2 cellular contexts compared by ENCODE assay signal in the genomic region with DNA sequence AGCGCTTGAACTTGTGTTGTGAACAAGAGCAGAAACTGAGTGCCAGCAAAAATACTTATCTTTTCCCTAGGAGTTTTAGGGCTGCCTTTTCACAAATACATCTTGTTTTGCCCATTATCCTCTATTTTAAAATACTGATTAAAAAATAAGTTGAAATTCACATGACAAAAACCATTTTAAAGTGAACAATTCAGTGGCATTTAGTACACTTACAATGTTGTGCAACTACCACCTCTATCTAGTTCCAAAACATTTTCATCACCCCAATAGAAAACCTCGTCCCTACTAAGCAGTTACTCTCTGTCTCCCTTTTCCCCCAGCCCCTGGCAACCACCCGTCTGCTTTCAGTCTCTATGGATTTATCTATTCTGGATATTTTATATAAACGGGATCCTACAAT.
TF ChIP-seq lines count a peak whose summit lies in the region.

No MANE protein-coding gene starts in this region.

TF ChIP-seq in A549, 52 proteins besides CTCF, POLR2A, EP300 and RAD21:
- TF ChIP-seq HOXB5 (CRISPR knock-in tag; IDR thresholded peaks at IDR 0.05) = no peak
- no peak for TF ChIP-seq TP53 (CRISPR knock-in tag; IDR thresholded peaks at IDR 0.05)
- no peak for TF ChIP-seq ESRRA (IDR thresholded peaks at IDR 0.05; ENCODE audit: borderline replicate concordance, low read length)
- TF ChIP-seq POLR2AphosphoS2 (conservative IDR thresholded peaks at IDR 0.05; ENCODE audit: low read length) = no peak
- TF ChIP-seq MAFK (IDR thresholded peaks at IDR 0.05; ENCODE audit: partially characterized antibody) = no peak
- TF ChIP-seq SMC3 (IDR thresholded peaks at IDR 0.05) = no peak
- no peak for TF ChIP-seq CEBPB (IDR thresholded peaks at IDR 0.05)

TF ChIP-seq in IMR-90, 13 proteins besides CTCF, POLR2A, EP300 and RAD21:
- TF ChIP-seq CEBPB (IDR thresholded peaks at IDR 0.05; ENCODE audit: low read depth, low read length) = no peak
- no peak for TF ChIP-seq RFX5 (IDR thresholded peaks at IDR 0.05; ENCODE audit: low read depth, low read length)
- TF ChIP-seq FOS (IDR thresholded peaks at IDR 0.05; ENCODE audit: low read depth, low read length) = no peak
- TF ChIP-seq MXI1 (IDR thresholded peaks at IDR 0.05; ENCODE audit: borderline replicate concordance, low read depth, low read length) = no peak
- no peak for TF ChIP-seq CHD1 (IDR thresholded peaks at IDR 0.05; ENCODE audit: low read depth, low read length)
- no peak for TF ChIP-seq NFE2L2 (IDR thresholded peaks at IDR 0.05; ENCODE audit: low read depth, low read length)
- no peak for TF ChIP-seq SMC3 (IDR thresholded peaks at IDR 0.05; ENCODE audit: low read depth, low read length)
- TF ChIP-seq USF2 (IDR thresholded peaks at IDR 0.05; ENCODE audit: low read depth, low read length) = no peak
- TF ChIP-seq, protein P1, sequence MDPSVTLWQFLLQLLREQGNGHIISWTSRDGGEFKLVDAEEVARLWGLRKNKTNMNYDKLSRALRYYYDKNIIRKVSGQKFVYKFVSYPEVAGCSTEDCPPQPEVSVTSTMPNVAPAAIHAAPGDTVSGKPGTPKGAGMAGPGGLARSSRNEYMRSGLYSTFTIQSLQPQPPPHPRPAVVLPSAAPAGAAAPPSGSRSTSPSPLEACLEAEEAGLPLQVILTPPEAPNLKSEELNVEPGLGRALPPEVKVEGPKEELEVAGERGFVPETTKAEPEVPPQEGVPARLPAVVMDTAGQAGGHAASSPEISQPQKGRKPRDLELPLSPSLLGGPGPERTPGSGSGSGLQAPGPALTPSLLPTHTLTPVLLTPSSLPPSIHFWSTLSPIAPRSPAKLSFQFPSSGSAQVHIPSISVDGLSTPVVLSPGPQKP (IDR thresholded peaks at IDR 0.05; ENCODE audit: borderline replicate concordance, low read depth, low read length) = no peak
- TF ChIP-seq MAFK (IDR thresholded peaks at IDR 0.05; ENCODE audit: low read depth, low read length) = no peak
- no peak for TF ChIP-seq BHLHE40 (IDR thresholded peaks at IDR 0.05; ENCODE audit: low read depth, low read length)
- TF ChIP-seq RCOR1 (IDR thresholded peaks at IDR 0.05; ENCODE audit: insufficient replicate concordance, low read length) = no peak
- TF ChIP-seq MAZ (IDR thresholded peaks at IDR 0.05; ENCODE audit: borderline replicate concordance, low read depth, low read length) = no peak
